Comparison of ENCODE assay signal across 30 cellular contexts in genomic region chr22:48560389-48560751, GRCh38.
"Had no signal": no experiment of that assay in that cellular context is flagged by ENCODE, and none has a peak within 500 bp of the region (broad histone marks: within the 10 kb centered on the region; RNA-seq: fewer than 3 reads in every experiment).

No MANE protein-coding gene starts in this region.

- H3K27me3 ChIP-seq: ascending aorta, cardiac muscle cell had no signal

- H3K27ac ChIP-seq: ascending aorta, cardiac muscle cell, VCaP had no signal

- H3K4me1 ChIP-seq: ascending aorta had no signal

- H3K4me3 ChIP-seq: ascending aorta, cardiac muscle cell had no signal

- ATAC-seq: activated CD4-positive, alpha-beta T cell treated with anti-CD3 and anti-CD28 coated beads for 36 hours; activated CD4-positive, CD25-positive, alpha-beta regulatory T cell treated with anti-CD3 and anti-CD28 coated beads, Interleukin-2, amount 50 U/mL, for 24 hours; activated CD8-positive, alpha-beta memory T cell treated with anti-CD3 and anti-CD28 coated beads, Interleukin-2, amount 10 ng/mL, durations not matched to agents 7 days and 5 days; activated CD8-positive, alpha-beta T cell treated with anti-CD3 and anti-CD28 coated beads, Interleukin-2, amount 10 ng/mL, durations not matched to agents 7 days and 5 days; activated naive CD8-positive, alpha-beta T cell treated with anti-CD3 and anti-CD28 coated beads, Interleukin-2, amount 50 U/mL, for 24 hours had no signal

- DNase-seq: activated CD4-positive, alpha-beta memory T cell treated with anti-CD3 and anti-CD28 coated beads, Interleukin-2, amount 10 ng/mL, durations not matched to agents 7 days and 5 days; activated CD4-positive, alpha-beta T cell treated with anti-CD3 and anti-CD28 coated beads for 1 hour; activated CD4-positive, alpha-beta T cell treated with anti-CD3 and anti-CD28 coated beads for 36 hours; activated CD4-positive, alpha-beta T cell treated with anti-CD3 and anti-CD28 coated beads for 48 hours; activated CD4-positive, alpha-beta T cell treated with anti-CD3 and anti-CD28 coated beads, Interleukin-2, amount 10 ng/mL, durations not matched to agents 7 days and 5 days; activated CD4-positive, alpha-beta T cell treated with anti-CD3 and anti-CD28 coated beads, Interleukin-2, amount 50 U/mL, for 48 hours; activated CD4-positive, CD25-positive, alpha-beta regulatory T cell; activated CD8-positive, alpha-beta memory T cell treated with anti-CD3 and anti-CD28 coated beads for 24 hours; activated CD8-positive, alpha-beta memory T cell treated with anti-CD3 and anti-CD28 coated beads, Interleukin-2, amount 10 ng/mL, durations not matched to agents 7 days and 5 days; activated CD8-positive, alpha-beta memory T cell treated with anti-CD3 and anti-CD28 coated beads, Interleukin-2, amount 50 U/mL, for 48 hours; activated CD8-positive, alpha-beta T cell treated with anti-CD3 and anti-CD28 coated beads, Interleukin-2, amount 10 ng/mL, durations not matched to agents 7 days and 5 days; activated effector memory CD4-positive, alpha-beta T cell treated with Interleukin-2 at 50 U/mL for 16 hours; activated gamma-delta T cell; activated naive CD4-positive, alpha-beta T cell treated with anti-CD3 and anti-CD28 coated beads, Interleukin-2, amount 10 ng/mL, durations not matched to agents 7 days and 5 days; activated naive CD4-positive, alpha-beta T cell treated with Interleukin-2 at 50 U/mL for 16 hours; activated naive CD8-positive, alpha-beta T cell treated with anti-CD3 and anti-CD28 coated beads, Interleukin-2, amount 10 ng/mL, durations not matched to agents 7 days and 5 days; activated naive CD8-positive, alpha-beta T cell treated with anti-CD3 and anti-CD28 coated beads, Interleukin-2, amount 50 U/mL, for 24 hours; activated T-cell treated with anti-CD3 and anti-CD28 coated beads, Interleukin-2, amount 50 U/mL, for 24 hours; activated T-cell treated with anti-CD3 and anti-CD28 coated beads, Interleukin-2, amount 50 U/mL, for 48 hours; amygdala; anterior cingulate cortex; caudate nucleus; cerebellar nuclear complex; T-helper 1 cell; T-helper 2 cell; T-helper 9 cell had no signal

- H3K36me3 ChIP-seq: ascending aorta, cardiac muscle cell had no signal

- H3K9me3 ChIP-seq: ascending aorta had no signal
